11 cellular contexts compared by ENCODE assay signal in the genomic region with DNA sequence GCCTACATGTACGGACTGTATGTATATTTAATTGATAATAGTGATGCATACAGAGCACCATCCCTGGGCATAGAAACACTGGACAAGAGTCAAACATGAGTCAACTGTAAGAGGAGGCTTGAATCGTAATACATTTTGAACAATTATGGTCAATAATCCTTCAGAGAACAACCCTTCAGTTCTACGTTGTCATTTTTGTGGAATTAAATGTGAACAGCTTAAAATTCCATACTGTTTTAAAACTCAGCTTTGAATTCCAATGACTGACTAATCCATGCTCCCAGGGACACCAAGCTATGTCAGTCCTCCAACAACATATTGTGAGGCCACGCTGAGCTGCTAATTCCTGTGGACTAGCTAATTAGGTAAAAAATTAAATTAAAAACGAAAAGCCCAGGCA. TPM values are rescaled to one million over a fixed set of nuclear protein-coding genes. Genes with fewer than 3 reads are reported as not detected.
DNase-seq lines count a peak whose midpoint lies in the region; ATAC-seq, FAIRE-seq and TF ChIP-seq lines count a peak whose summit lies in the region.
"Had no signal": no experiment of that assay in that cellular context is flagged by ENCODE, and none has a peak within 500 bp of the region (broad histone marks: within the 10 kb centered on the region; RNA-seq: fewer than 3 reads in every experiment).

No MANE protein-coding gene starts in this region.

- no peaks in the 10 kb centered on the region for H3K27me3 ChIP-seq in GM23248 (replicated peaks; ENCODE audit: insufficient read depth)
- H3K27me3 ChIP-seq in thoracic aorta (replicated peaks; ENCODE audit: insufficient read depth) = no peaks in the 10 kb centered on the region

- no peak for TF ChIP-seq CTCF in fibroblast of the aortic adventitia (IDR thresholded peaks at IDR 0.05; ENCODE audit: insufficient read depth, low read length)
- no peak for TF ChIP-seq CTCF in thoracic aorta (IDR thresholded peaks at IDR 0.05)
- TF ChIP-seq CTCF in kidney (IDR thresholded peaks at IDR 0.05; ENCODE audit: borderline replicate concordance, extremely low read depth, insufficient read depth) = no peak

- no peaks in the 10 kb centered on the region for H3K9me2 ChIP-seq in GM23248 (ENCODE audit: insufficient read depth)

- peak overlapping the region; percentile 21; the same call in 1 of the 2 replicates for H3K9ac ChIP-seq in GM23248
- H3K9ac ChIP-seq in kidney (ENCODE audit: low read length in 2 of 2) = no peak overlapping the region

- no peak for FAIRE-seq in kidney (lab: Jason Lieb, UNC)

- 1 to 8% methylated on average over 5 of the region's 5 CpGs for WGBS in GM23248 (ENCODE audit: low coverage in 1 of 2, low lambda C conversion rate in 2 of 2, missing lambda C conversion rate in 2 of 2), 2 experiments

- H3K4me2 ChIP-seq in GM23248 (ENCODE audit: unreplicated experiment) = peak overlapping the region; percentile 62

- H3K4me1 ChIP-seq in GM23248 (ENCODE audit: insufficient read depth) (peaks cover 54% of the 10 kb centered on the region), thoracic aorta (ENCODE audit: control insufficient read depth in 1 of 2, low read depth in 2 of 2) (peaks cover 41 to 83% of the 10 kb centered on the region in 2 donors), kidney (ENCODE audit: control insufficient read depth in 1 of 2, insufficient read depth in 1 of 2, low read depth in 1 of 2, low read length in 2 of 2) (peaks cover 19 to 21% of the 10 kb centered on the region in 2 donors)

- no peaks in the 10 kb centered on the region for H3K36me3 ChIP-seq in GM23248 (ENCODE audit: low read depth)
- no peaks in the 10 kb centered on the region for H3K36me3 ChIP-seq in thoracic aorta
- H3K36me3 ChIP-seq in kidney (ENCODE audit: control insufficient read depth in 1 of 2, insufficient read depth in 2 of 2, low read length in 2 of 2) = no peaks in the 10 kb centered on the region

- H3K4me3 ChIP-seq in GM23248 (0 out of 2 replicates have a peak overlapping the region, but pooled peaks have one; percentile 2), fibroblast of the aortic adventitia (ENCODE audit: low read depth, low read length) (no peak overlapping the region), thoracic aorta (no peak overlapping the region), kidney (ENCODE audit: low read length in 2 of 2) (no peak overlapping the region)

- intact Hi-C loops in kidney (cut with DNase I) = no loop called here

- peaks cover 57% of the 10 kb centered on the region for H3F3A ChIP-seq in GM23248 (ENCODE audit: insufficient read depth)

- in situ Hi-C loops in GM23248 (cut with MboI) = no loop called here

- peaks cover 2% of the 10 kb centered on the region; the same call in 1 of the 2 replicates for H3K79me2 ChIP-seq in GM23248 (ENCODE audit: insufficient read depth)

- no peak for ATAC-seq in thoracic aorta (ENCODE audit: insufficient number of reproducible peaks, low FRiP score, low read depth)
- no peak for ATAC-seq in HG02678 (IDR thresholded peaks at IDR 0.05; ENCODE audit: unreplicated experiment)
- no peak for ATAC-seq in GM21390 (IDR thresholded peaks at IDR 0.05; ENCODE audit: unreplicated experiment)
- ATAC-seq: activated CD8-positive, alpha-beta memory T cell treated with anti-CD3 and anti-CD28 coated beads, Interleukin-2, amount 10 ng/mL, durations not matched to agents 7 days and 5 days had no signal

- H3K27ac ChIP-seq in GM23248 = peak overlapping the region; percentile 73
- H3K27ac ChIP-seq in thoracic aorta = peak overlapping the region; percentile 70 to 83
- H3K27ac ChIP-seq in kidney (ENCODE audit: low read depth in 2 of 2, low read length in 2 of 2) = no peak overlapping the region

- H2AFZ ChIP-seq in GM23248 = no peak overlapping the region

- DNase-seq in GM23248 = peak; percentile 84
- peak; percentile 46 for DNase-seq in amniotic stem cell (lab: John Stamatoyannopoulos, UW)
- DNase-seq in fibroblast of the aortic adventitia (ENCODE audit: low read depth) = peak; percentile 55
- DNase-seq in thoracic aorta (ENCODE audit: low spot score) = no peak
- no peak for DNase-seq in kidney
- DNase-seq: activated CD8-positive, alpha-beta memory T cell treated with anti-CD3 and anti-CD28 coated beads, Interleukin-2, amount 10 ng/mL, durations not matched to agents 7 days and 5 days; DMS79 treated with DMSO at 0.1 percent for 48 hours; islet precursor cell; T1000 had no signal

- no peaks in the 10 kb centered on the region for H3K9me3 ChIP-seq in GM23248 (ENCODE audit: low read depth)
- no peaks in the 10 kb centered on the region for H3K9me3 ChIP-seq in thoracic aorta
- H3K9me3 ChIP-seq in kidney (ENCODE audit: control insufficient read depth in 1 of 2, low read length in 2 of 2) = no peaks in the 10 kb centered on the region

- H4K20me1 ChIP-seq in GM23248 (ENCODE audit: insufficient read depth) = no peaks in the 10 kb centered on the region

RNA-seq across cellular contexts. Expression of a gene that starts 41.5 kb away (rescaled TPM):
- 29.1 and 30.7 TPM in 2 replicates for total RNA-seq in GM23248 (2014; rRNA removed; shearing (Covaris generic))
- polyA plus RNA-seq in GM23248 (2016; fragmentation: Nextera tagmentation; extraction: Ambion mirVana) (63.2 and 63.5 TPM in 2 replicates), kidney (ENCODE audit: insufficient read depth, low read depth, low replicate concordance) (7.2 TPM)
- total RNA-seq in fibroblast of the aortic adventitia (ENCODE audit: low replicate concordance) (75.9 and 132 TPM in 2 replicates), thoracic aorta (100 to 1,000 TPM; 139 to 140 TPM), kidney (106 TPM)

Comparison
In these comparisons a context has a peak if more than half of its experiments do, and no peak if none do; other contexts are left out.
1. DNase-seq: peak in GM23248 (single experiment), amniotic stem cell (single experiment) and fibroblast of the aortic adventitia (single experiment); none in thoracic aorta (single experiment) and kidney (single experiment).
2. H3K27ac ChIP-seq: peak in GM23248 (single experiment) and thoracic aorta (2 of 2); none in kidney (0 of 2).